Comparison of ENCODE assay signal across 24 cellular contexts in the genomic region with DNA sequence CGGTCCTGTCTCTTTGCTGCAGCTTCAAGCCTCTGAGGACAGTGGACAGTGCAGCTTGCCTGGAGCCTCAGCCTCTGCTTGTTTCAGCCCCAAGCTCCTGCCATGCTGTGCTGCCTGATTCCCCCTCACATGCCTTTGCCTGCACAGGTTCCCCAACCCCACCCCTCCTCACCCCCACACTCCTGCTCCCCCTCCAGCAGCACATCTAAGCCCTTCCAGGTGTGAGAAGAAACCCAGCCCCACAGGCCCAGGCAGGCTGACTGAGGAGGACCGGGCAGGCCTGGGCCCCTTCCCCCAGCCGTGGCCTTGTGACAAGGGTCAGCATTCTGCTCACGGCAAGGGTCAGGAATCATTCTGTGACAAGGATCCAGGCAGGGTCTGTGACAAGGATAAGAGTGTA. TPM values are rescaled to one million over a fixed set of nuclear protein-coding genes. Genes with fewer than 3 reads are reported as not detected.
DNase-seq lines count a peak whose midpoint lies in the region; ATAC-seq, FAIRE-seq and TF ChIP-seq lines count a peak whose summit lies in the region.
"Had no signal": no experiment of that assay in that cellular context is flagged by ENCODE, and none has a peak within 500 bp of the region (broad histone marks: within the 10 kb centered on the region; RNA-seq: fewer than 3 reads in every experiment).

No MANE protein-coding gene starts in this region.

- CTCF ChIA-PET in HepG2 (lab: Yijun Ruan, JAX; ENCODE audit: low intra/inter-chr PET ratio, low total read pairs): no interaction called here
- CTCF ChIA-PET in naive thymus-derived CD4-positive, alpha-beta T cell (lab: Charles Lee): interaction anchor here (3.7 kb wide), 1 partner anchor 11 kb away, joined by 23 read pairs; no protein-coding TSS in a partner anchor

- no peak for DNase-seq in HepG2 (ENCODE audit: low spot score)
- DNase-seq in right lobe of liver: no peak
- DNase-seq in naive thymus-derived CD4-positive, alpha-beta T cell: no peak
- no peak for DNase-seq in T-helper 9 cell
- no peak for DNase-seq in NCI-H1436 (lab: John Stamatoyannopoulos, UW)
- no peak for DNase-seq in hepatocyte (ENCODE audit: low spot score)
- no peak for DNase-seq in activated CD4-positive, alpha-beta T cell treated with anti-CD3 and anti-CD28 coated beads for 4 hours
- DNase-seq: C1 segment of cervical spinal cord, DMS53, Kasumi-1, NCI-H1092 treated with DMSO at 0.1 percent for 48 hours, NCI-H1436 treated with DMSO at 0.1 percent for 48 hours, NCI-H187 treated with DMSO at 0.1 percent for 48 hours, NCI-H2107, NCI-H524 treated with DMSO at 0.1 percent for 48 hours, NCI-H774, SIG-M5 had no signal

- H3K27ac ChIP-seq in HepG2 (ENCODE audit: extremely low read length, insufficient read depth, low read length) (no peak overlapping the region), right lobe of liver (no peak overlapping the region), KOPT-K1 (ENCODE audit: low read depth, low read length, poor library complexity, severe bottlenecking) (peak overlapping the region; percentile 65), hepatocyte (no peak overlapping the region)
- peak overlapping the region; percentile 60 for H3K27ac ChIP-seq in naive thymus-derived CD4-positive, alpha-beta T cell (ENCODE audit: low read depth, low read length)
- H3K27ac ChIP-seq: SK-N-MC had no signal

- H3K4me2 ChIP-seq in HepG2 (ENCODE audit: low read depth, low read length) (peak overlapping the region; percentile 41; the same call in 1 of the 2 replicates), hepatocyte (no peak overlapping the region)

- H3K9me3 ChIP-seq in HepG2 (ENCODE audit: low read length) (no peaks in the 10 kb centered on the region), right lobe of liver (no peaks in the 10 kb centered on the region), KOPT-K1 (ENCODE audit: insufficient read depth, low read length, poor library complexity, severe bottlenecking) (no peaks in the 10 kb centered on the region), hepatocyte (ENCODE audit: low read depth) (no peaks in the 10 kb centered on the region)
- H3K9me3 ChIP-seq in naive thymus-derived CD4-positive, alpha-beta T cell (ENCODE audit: control insufficient read depth in 2 of 3, low read length in 3 of 3): no peaks in the 10 kb centered on the region

- H3K27me3 Mint-ChIP-seq in naive thymus-derived CD4-positive, alpha-beta T cell: no peaks in the 10 kb centered on the region

- WGBS in HepG2 (ENCODE audit: low lambda C conversion rate): 25% methylated on average over 4 of the region's 4 CpGs
- WGBS in right lobe of liver (ENCODE audit: insufficient coverage, low coverage, low lambda C conversion rate, missing lambda C conversion rate): 86% methylated on average over 3 of the region's 4 CpGs
- WGBS in hepatocyte (ENCODE audit: low lambda C conversion rate, missing lambda C conversion rate): 79% methylated on average over 4 of the region's 4 CpGs

- intact Hi-C loops in HepG2 (cut with micrococcal nuclease; ENCODE audit: unreplicated experiment): no loop called here
- intact Hi-C loops in right lobe of liver (cut with DNase I): no loop called here
- intact Hi-C loops in naive thymus-derived CD4-positive, alpha-beta T cell (cut with micrococcal nuclease): no loop called here

- H3K27ac Mint-ChIP-seq in naive thymus-derived CD4-positive, alpha-beta T cell: peak overlapping the region in 8 of 9 donors; percentile 71 to 95 (median 84)

- FAIRE-seq in HepG2 (lab: Jason Lieb, UNC): no peak
- FAIRE-seq: A204.1, GM18507, H54, RCC 7860 had no signal

- H4K20me1 ChIP-seq in HepG2 (ENCODE audit: insufficient read depth, low read length): no peaks in the 10 kb centered on the region
- H4K20me1 ChIP-seq in hepatocyte (ENCODE audit: insufficient read depth, poor library complexity, severe bottlenecking): no peaks in the 10 kb centered on the region

- H3K9ac ChIP-seq in HepG2 (ENCODE audit: insufficient read depth, low read depth, low read length): no peak overlapping the region

- no TSS peak for BruUV-seq in HepG2 (replicated peaks; lab: Mats Ljungman, UMichigan)

- ATAC-seq in HepG2 (peak; percentile 29), right lobe of liver (no peak)
- ATAC-seq in naive thymus-derived CD4-positive, alpha-beta T cell: no peak

- H3K4me3 Mint-ChIP-seq in naive thymus-derived CD4-positive, alpha-beta T cell: no peak overlapping the region

- peaks cover 8 to 36% (median 11%) of the 10 kb centered on the region in 5 donors for H3K36me3 Mint-ChIP-seq in naive thymus-derived CD4-positive, alpha-beta T cell

- in situ Hi-C loops in HepG2 (cut with HindIII; ENCODE audit: extremely low pct_ligation_motif_present, low pct_unique_long_range_greater_than_20kb): no loop called here

- H2AFZ ChIP-seq in HepG2 (ENCODE audit: low read length) (no peak overlapping the region), hepatocyte (no peak overlapping the region)

- H3K79me2 ChIP-seq in HepG2 (ENCODE audit: insufficient read depth, low read length) (no peaks in the 10 kb centered on the region), hepatocyte (no peaks in the 10 kb centered on the region)

- peaks cover 41 to 80% (median 64%) of the 10 kb centered on the region in 7 donors for H3K4me1 Mint-ChIP-seq in naive thymus-derived CD4-positive, alpha-beta T cell

- H3K36me3 ChIP-seq in HepG2 (replicated peaks in 1 of 2; ENCODE audit: control insufficient read depth in 1 of 2, insufficient read depth in 2 of 2, low read length in 2 of 2) (no peaks in the 10 kb centered on the region), right lobe of liver (no peaks in the 10 kb centered on the region), KOPT-K1 (ENCODE audit: insufficient read depth, low read length) (no peaks in the 10 kb centered on the region), hepatocyte (replicated peaks; ENCODE audit: insufficient read depth, low read depth) (no peaks in the 10 kb centered on the region)
- H3K36me3 ChIP-seq in naive thymus-derived CD4-positive, alpha-beta T cell (ENCODE audit: control insufficient read depth in 2 of 3, insufficient read depth in 3 of 3, low read length in 3 of 3): peaks cover 0 to 28% (median 4%) of the 10 kb centered on the region in 3 experiments

- H3K9me3 Mint-ChIP-seq in naive thymus-derived CD4-positive, alpha-beta T cell: peaks cover 0 to 2% (median 0%) of the 10 kb centered on the region in 11 donors

- peaks cover 10% of the 10 kb centered on the region for H3K4me1 ChIP-seq in HepG2 (ENCODE audit: insufficient read depth, low read length)
- no peaks in the 10 kb centered on the region for H3K4me1 ChIP-seq in right lobe of liver
- H3K4me1 ChIP-seq in naive thymus-derived CD4-positive, alpha-beta T cell (ENCODE audit: control insufficient read depth in 2 of 2, insufficient read depth in 2 of 2, low read length in 2 of 2): peaks cover 34 to 52% of the 10 kb centered on the region in 2 donors
- H3K4me1 ChIP-seq in hepatocyte (ENCODE audit: insufficient read depth): peaks cover under 1% of the 10 kb centered on the region

- TF ChIP-seq EP300 in HepG2 (IDR thresholded peaks at IDR 0.05; ENCODE audit: low read depth in 2 of 2, low read length in 2 of 2) (no peak), HepG2 (CRISPR knock-in tag; IDR thresholded peaks at IDR 0.05; ENCODE audit: borderline replicate concordance) (no peak)

- H3K27me3 ChIP-seq in HepG2 (ENCODE audit: control insufficient read depth in 1 of 2, insufficient read depth in 2 of 2, low read length in 2 of 2) (peaks cover 2 to 9% of the 10 kb centered on the region in 2 experiments; a peak in 2 of 5 replicates), right lobe of liver (no peaks in the 10 kb centered on the region), hepatocyte (no peaks in the 10 kb centered on the region)
- no peaks in the 10 kb centered on the region for H3K27me3 ChIP-seq in naive thymus-derived CD4-positive, alpha-beta T cell (ENCODE audit: control insufficient read depth in 2 of 2, insufficient read depth in 2 of 2, low read length in 2 of 2)

- H3K9me2 ChIP-seq in hepatocyte (replicated peaks; ENCODE audit: insufficient read depth): no peaks in the 10 kb centered on the region

- peak overlapping the region in 1 of 3 experiments; percentile 12; a peak in 1 of 6 replicates for H3K4me3 ChIP-seq in HepG2 (replicated peaks in 1 of 3; ENCODE audit: insufficient read depth in 1 of 3, low read depth in 2 of 3, low read length in 3 of 3)
- H3K4me3 ChIP-seq in right lobe of liver: no peak overlapping the region
- H3K4me3 ChIP-seq in naive thymus-derived CD4-positive, alpha-beta T cell (ENCODE audit: low read length): no peak overlapping the region
- H3K4me3 ChIP-seq in hepatocyte: no peak overlapping the region
- H3K4me3 ChIP-seq: SK-N-MC had no signal

- TF ChIP-seq CTCF in HepG2 (CRISPR knock-in tag; IDR thresholded peaks at IDR 0.05) (no peak), right lobe of liver (IDR thresholded peaks at IDR 0.05) (no peak), hepatocyte (IDR thresholded peaks at IDR 0.05; ENCODE audit: poor library complexity) (no peak)

- TF ChIP-seq RAD21 in HepG2 (CRISPR knock-in tag; IDR thresholded peaks at IDR 0.05): no peak

- POLR2A ChIA-PET in HepG2 (lab: Yijun Ruan, JAX): no interaction called here
- POLR2A ChIA-PET in naive thymus-derived CD4-positive, alpha-beta T cell (lab: Charles Lee): interaction anchor here (3.6 kb wide), 1 partner anchor 15 kb away, joined by 26 read pairs; no protein-coding TSS in a partner anchor

- TF ChIP-seq POLR2A in HepG2 (IDR thresholded peaks at IDR 0.05; ENCODE audit: insufficient read depth in 1 of 2, low read depth in 2 of 2, low read length in 2 of 2) (no peak), right lobe of liver (IDR thresholded peaks at IDR 0.05) (no peak)

RNA-seq across cellular contexts. Expression of a gene that starts 22.8 kb away (rescaled TPM):
- 0.04 TPM in 1 of 2 replicates, not detected in the other for total RNA-seq in HepG2 (2016; rRNA removed; fragmentation: Illumina TruSeq; extraction: Trizol)
- not detected in 2 replicates for total RNA-seq in HepG2 (2016; cell fraction: cytosol; rRNA removed; fragmentation: Illumina TruSeq; extraction: Trizol; ENCODE audit: low read depth)
- 0.19 TPM in 1 of 2 replicates, not detected in the other for total RNA-seq in HepG2 (2016; cell fraction: insoluble cytoplasmic fraction; rRNA removed; fragmentation: Illumina TruSeq; extraction: Trizol)
- 0.12 TPM in 1 of 2 replicates, not detected in the other for total RNA-seq in HepG2 (2016; cell fraction: membrane; rRNA removed; fragmentation: Illumina TruSeq; extraction: Trizol)
- total RNA-seq in HepG2 (2016; cell fraction: nucleus; rRNA removed; fragmentation: Illumina TruSeq; extraction: Trizol): not detected in 2 replicates
- 0.07 and 0.11 TPM in 2 replicates for polyA plus RNA-seq in HepG2 (2011; rRNA removed)
- 0.04 TPM in 2 replicates for polyA plus RNA-seq in HepG2 (2011; cell fraction: cytosol; rRNA removed)
- 0.27 and 0.29 TPM in 2 replicates for polyA plus RNA-seq in HepG2 (2011; cell fraction: nucleus; rRNA removed)
- polyA plus RNA-seq in HepG2 (2012): 0.30 TPM in 1 of 2 replicates, not detected in the other
- polyA plus RNA-seq in HepG2 (2016; cell fraction: cytosol; fragmentation: Illumina TruSeq; extraction: Trizol; ENCODE audit: low read depth): 0.03 TPM in 1 of 2 replicates, not detected in the other
- polyA plus RNA-seq in HepG2 (2016; cell fraction: insoluble cytoplasmic fraction; fragmentation: Illumina TruSeq; extraction: Trizol; ENCODE audit: low read depth): not detected in 2 replicates
- not detected in 2 replicates for polyA plus RNA-seq in HepG2 (2016; cell fraction: membrane; fragmentation: Illumina TruSeq; extraction: Trizol; ENCODE audit: low read depth)
- polyA plus RNA-seq in HepG2 (2016; cell fraction: nucleus; fragmentation: Illumina TruSeq; extraction: Trizol; ENCODE audit: insufficient read depth, low read depth): not detected in 2 replicates
- 0.86 TPM in 1 of 2 replicates, not detected in the other for polyA minus RNA-seq in HepG2 (2011; rRNA and poly(A)+ RNA removed; ENCODE audit: low replicate concordance)
- polyA minus RNA-seq in HepG2 (2011; cell fraction: cytosol; rRNA and poly(A)+ RNA removed): not detected in 2 replicates
- 0.12 TPM in 1 of 2 replicates, not detected in the other for polyA minus RNA-seq in HepG2 (2011; cell fraction: nucleus; rRNA and poly(A)+ RNA removed)
- total RNA-seq in right lobe of liver: 10 to 100 TPM in 5 of 6 experiments, 1 to 10 TPM in 1; 1.9 to 34.5 (median 18.2) TPM
- total RNA-seq in naive thymus-derived CD4-positive, alpha-beta T cell: 100 to 1,000 TPM in 2 of 5 experiments, 10 to 100 TPM in 2, 1 to 10 TPM in 1; 8.0 to 133 (median 70.5) TPM
- 10 to 100 TPM; 30.5 to 44.8 TPM for polyA plus RNA-seq in naive thymus-derived CD4-positive, alpha-beta T cell
- 12.2 and 19.2 TPM in 2 replicates for total RNA-seq in hepatocyte
- 17.3 and 17.5 TPM in 2 replicates for polyA plus RNA-seq in hepatocyte
- polyA plus RNA-seq: AG04450 had no signal

RNA-seq across cellular contexts. Expression of a gene that starts 56.6 kb away (rescaled TPM):
- 38.4 and 40.0 TPM in 2 replicates for total RNA-seq in HepG2 (2016; rRNA removed; fragmentation: Illumina TruSeq; extraction: Trizol)
- total RNA-seq in HepG2 (2016; cell fraction: cytosol; rRNA removed; fragmentation: Illumina TruSeq; extraction: Trizol; ENCODE audit: low read depth): 25.9 and 36.4 TPM in 2 replicates
- total RNA-seq in HepG2 (2016; cell fraction: insoluble cytoplasmic fraction; rRNA removed; fragmentation: Illumina TruSeq; extraction: Trizol): 38.6 and 41.8 TPM in 2 replicates
- total RNA-seq in HepG2 (2016; cell fraction: membrane; rRNA removed; fragmentation: Illumina TruSeq; extraction: Trizol): 45.6 and 58.9 TPM in 2 replicates
- 34.2 and 41.3 TPM in 2 replicates for total RNA-seq in HepG2 (2016; cell fraction: nucleus; rRNA removed; fragmentation: Illumina TruSeq; extraction: Trizol)
- polyA plus RNA-seq in HepG2 (2011; rRNA removed): 20.0 and 21.9 TPM in 2 replicates
- 12.9 and 17.6 TPM in 2 replicates for polyA plus RNA-seq in HepG2 (2011; cell fraction: cytosol; rRNA removed)
- 15.0 and 20.4 TPM in 2 replicates for polyA plus RNA-seq in HepG2 (2011; cell fraction: nucleus; rRNA removed)
- 17.6 and 18.1 TPM in 2 replicates for polyA plus RNA-seq in HepG2 (2012)
- 24.2 and 41.5 TPM in 2 replicates for polyA plus RNA-seq in HepG2 (2016; cell fraction: cytosol; fragmentation: Illumina TruSeq; extraction: Trizol; ENCODE audit: low read depth)
- polyA plus RNA-seq in HepG2 (2016; cell fraction: insoluble cytoplasmic fraction; fragmentation: Illumina TruSeq; extraction: Trizol; ENCODE audit: low read depth): 25.7 and 26.7 TPM in 2 replicates
- 32.4 and 41.0 TPM in 2 replicates for polyA plus RNA-seq in HepG2 (2016; cell fraction: membrane; fragmentation: Illumina TruSeq; extraction: Trizol; ENCODE audit: low read depth)
- 43.5 and 53.7 TPM in 2 replicates for polyA plus RNA-seq in HepG2 (2016; cell fraction: nucleus; fragmentation: Illumina TruSeq; extraction: Trizol; ENCODE audit: insufficient read depth, low read depth)
- 19.9 and 35.0 TPM in 2 replicates for polyA minus RNA-seq in HepG2 (2011; rRNA and poly(A)+ RNA removed; ENCODE audit: low replicate concordance)
- 9.6 and 11.0 TPM in 2 replicates for polyA minus RNA-seq in HepG2 (2011; cell fraction: cytosol; rRNA and poly(A)+ RNA removed)
- 18.0 and 21.8 TPM in 2 replicates for polyA minus RNA-seq in HepG2 (2011; cell fraction: nucleus; rRNA and poly(A)+ RNA removed)
- 10 to 100 TPM; 11.3 to 23.6 (median 13.8) TPM for total RNA-seq in right lobe of liver
- 10 to 100 TPM; 39.7 to 54.8 (median 51.3) TPM for total RNA-seq in naive thymus-derived CD4-positive, alpha-beta T cell
- polyA plus RNA-seq in naive thymus-derived CD4-positive, alpha-beta T cell: 10 to 100 TPM; 38.0 to 50.4 TPM
- 44.1 and 53.9 TPM in 2 replicates for total RNA-seq in hepatocyte
- polyA plus RNA-seq in hepatocyte: 23.5 and 31.4 TPM in 2 replicates

Comparison
In these comparisons a context has a peak if more than half of its experiments do, and no peak if none do; other contexts are left out.
1. H3K27ac ChIP-seq: peak in KOPT-K1 (single experiment) and naive thymus-derived CD4-positive, alpha-beta T cell (single experiment); none in HepG2 (single experiment), right lobe of liver (0 of 3) and hepatocyte (single experiment).